Comparison of ENCODE assay signal across 8 cellular contexts in the genomic region with DNA sequence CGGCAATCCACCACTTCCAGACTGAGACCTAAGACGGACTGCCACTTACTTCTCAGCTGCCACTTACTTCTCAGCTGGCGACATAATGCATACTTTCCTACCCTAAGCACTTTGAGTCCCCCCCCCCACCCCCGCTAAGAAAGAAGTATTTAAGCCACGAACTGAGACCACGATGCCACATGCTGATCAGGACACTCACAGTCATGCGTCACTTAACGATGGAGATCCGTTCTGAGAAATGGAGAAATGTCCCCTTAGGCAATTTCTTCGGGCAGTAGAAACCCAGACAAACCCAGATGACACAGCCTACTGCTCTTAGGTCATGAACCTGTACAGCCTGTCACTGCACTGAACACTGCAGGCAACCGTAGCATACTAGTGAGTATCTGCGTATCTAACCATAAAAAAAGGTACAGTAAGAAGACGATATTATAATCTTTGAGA. TPM values are rescaled to one million over a fixed set of nuclear protein-coding genes. Genes with fewer than 3 reads are reported as not detected.
DNase-seq lines count a peak whose midpoint lies in the region; ATAC-seq and TF ChIP-seq lines count a peak whose summit lies in the region.

No MANE protein-coding gene starts in this region.

- peak; percentile 29 for DNase-seq in T1000 (lab: John Stamatoyannopoulos, UW)
- peak; percentile 57 for DNase-seq in colonic mucosa
- peak in 1 of 2 donors; percentile 59 for DNase-seq in left lung
- peak; percentile 30 to 71 for DNase-seq in stimulated activated effector memory CD8-positive, alpha-beta T cell treated with anti-CD3 and anti-CD28 coated beads, Interleukin-12 subunit alpha, Interleukin-12 subunit beta, amount 100 ng/mL, for 72 hours (ENCODE audit: low spot score in 2 of 2)
- DNase-seq in activated CD4-positive, CD25-positive, alpha-beta regulatory T cell treated with anti-CD3 and anti-CD28 coated beads, Interleukin-2, amount 50 U/mL, for 72 hours = no peak

- H3K27ac ChIP-seq in DOHH2 (ENCODE audit: low read depth, low read length) = peak overlapping the region; percentile 49; the same call in 1 of the 2 replicates
- H3K27ac ChIP-seq in colonic mucosa = peak overlapping the region; percentile 96
- peak overlapping the region; percentile 99 to 100 for H3K27ac ChIP-seq in left lung

- H3K27me3 Mint-ChIP-seq in IgD-negative memory B cell = no peaks in the 10 kb centered on the region

- H3K4me3 Mint-ChIP-seq in IgD-negative memory B cell = peak overlapping the region; percentile 89 to 100 (median 100)
- H3K4me3 Mint-ChIP-seq in stimulated activated effector memory CD8-positive, alpha-beta T cell treated with anti-CD3 and anti-CD28 coated beads, Interleukin-12 subunit alpha, Interleukin-12 subunit beta, amount 100 ng/mL, for 72 hours = peak overlapping the region; percentile 84

- H3K36me3 ChIP-seq in DOHH2 (ENCODE audit: control insufficient read depth, low read length) = peaks cover 24% of the 10 kb centered on the region
- no peaks in the 10 kb centered on the region for H3K36me3 ChIP-seq in colonic mucosa
- H3K36me3 ChIP-seq in left lung = no peaks in the 10 kb centered on the region

- peak overlapping the region; percentile 87 to 98 (median 98) for H3K27ac Mint-ChIP-seq in IgD-negative memory B cell
- H3K27ac Mint-ChIP-seq in stimulated activated effector memory CD8-positive, alpha-beta T cell treated with anti-CD3 and anti-CD28 coated beads, Interleukin-12 subunit alpha, Interleukin-12 subunit beta, amount 100 ng/mL, for 72 hours = peak overlapping the region; percentile 96

- ATAC-seq in GM21447 (IDR thresholded peaks at IDR 0.05; ENCODE audit: unreplicated experiment) = peak; percentile 39
- ATAC-seq in left lung = peak; percentile 60
- ATAC-seq in stimulated activated effector memory CD8-positive, alpha-beta T cell treated with anti-CD3 and anti-CD28 coated beads, Interleukin-12 subunit alpha, Interleukin-12 subunit beta, amount 100 ng/mL, for 72 hours = peak; percentile 93

- H3K9me3 ChIP-seq in DOHH2 (ENCODE audit: control insufficient read depth, insufficient read depth, low read length) (no peaks in the 10 kb centered on the region), colonic mucosa (no peaks in the 10 kb centered on the region), left lung (no peaks in the 10 kb centered on the region)

- intact Hi-C loops in colonic mucosa (cut with DNase I) (no loop called here), left lung (cut with DNase I) (no loop called here)

- H3K27me3 ChIP-seq in DOHH2 (ENCODE audit: control insufficient read depth, low read length) (no peaks in the 10 kb centered on the region), colonic mucosa (no peaks in the 10 kb centered on the region), left lung (no peaks in the 10 kb centered on the region)

- peak overlapping the region; percentile 98 for H3K4me3 ChIP-seq in DOHH2 (ENCODE audit: low read length)
- H3K4me3 ChIP-seq in colonic mucosa = peak overlapping the region; percentile 70
- H3K4me3 ChIP-seq in left lung = peak overlapping the region; percentile 66 to 79

- peak overlapping the region; percentile 79 for H3K4me2 ChIP-seq in DOHH2 (ENCODE audit: low read length)

- no peaks in the 10 kb centered on the region for H3K9me2 ChIP-seq in DOHH2 (replicated peaks; ENCODE audit: control insufficient read depth, low read length)

- peak overlapping the region; percentile 98 to 99 for H3K9ac ChIP-seq in colonic mucosa (ENCODE audit: low read depth in 2 of 2, low read length in 2 of 2)

- H3K9me3 Mint-ChIP-seq in IgD-negative memory B cell = no peaks in the 10 kb centered on the region
- no peaks in the 10 kb centered on the region for H3K9me3 Mint-ChIP-seq in stimulated activated effector memory CD8-positive, alpha-beta T cell treated with anti-CD3 and anti-CD28 coated beads, Interleukin-12 subunit alpha, Interleukin-12 subunit beta, amount 100 ng/mL, for 72 hours

- H3K4me1 Mint-ChIP-seq in IgD-negative memory B cell = peaks cover 53 to 61% (median 56%) of the 10 kb centered on the region in 3 donors
- peaks cover 58% of the 10 kb centered on the region for H3K4me1 Mint-ChIP-seq in stimulated activated effector memory CD8-positive, alpha-beta T cell treated with anti-CD3 and anti-CD28 coated beads, Interleukin-12 subunit alpha, Interleukin-12 subunit beta, amount 100 ng/mL, for 72 hours

- no peaks in the 10 kb centered on the region for H4K20me1 ChIP-seq in DOHH2 (ENCODE audit: control insufficient read depth, insufficient read depth, low read depth, low read length)

- H3K4me1 ChIP-seq in DOHH2 (ENCODE audit: control insufficient read depth, low read length) = peaks cover 62% of the 10 kb centered on the region
- H3K4me1 ChIP-seq in colonic mucosa = peaks cover 7% of the 10 kb centered on the region
- H3K4me1 ChIP-seq in left lung = peaks cover 48 to 83% of the 10 kb centered on the region in 2 donors

- peaks cover 57% of the 10 kb centered on the region for H3K79me2 ChIP-seq in DOHH2 (ENCODE audit: control insufficient read depth, low read length)

- TF ChIP-seq CTCF in DOHH2 (IDR thresholded peaks at IDR 0.05; ENCODE audit: low read depth, low read length, poor library complexity, severe bottlenecking) (no peak), colonic mucosa (IDR thresholded peaks at IDR 0.05) (no peak), left lung (IDR thresholded peaks at IDR 0.05) (no peak)

- H3K36me3 Mint-ChIP-seq in IgD-negative memory B cell = peaks cover 3% of the 10 kb centered on the region
- peaks cover 11% of the 10 kb centered on the region for H3K36me3 Mint-ChIP-seq in stimulated activated effector memory CD8-positive, alpha-beta T cell treated with anti-CD3 and anti-CD28 coated beads, Interleukin-12 subunit alpha, Interleukin-12 subunit beta, amount 100 ng/mL, for 72 hours

- peaks cover 10% of the 10 kb centered on the region for H3F3A ChIP-seq in DOHH2 (ENCODE audit: control insufficient read depth, insufficient read depth)

RNA-seq across cellular contexts. Expression of gene IFNGR1, which starts 0.7 kb away (rescaled TPM):
- 38.1 TPM for polyA plus RNA-seq in IgD-negative memory B cell
- 100 to 1,000 TPM in 1 of 2 donors, 10 to 100 TPM in 1; 58.2 to 131 TPM for total RNA-seq in colonic mucosa
- 100 to 1,000 TPM; 131 to 171 TPM for total RNA-seq in left lung

RNA-seq across cellular contexts. Expression of gene IL22RA2, which starts 45.1 kb away (rescaled TPM):
- not detected for polyA plus RNA-seq in IgD-negative memory B cell
- under 1 TPM in 1 of 2 donors, not detected in 1; 0.21 TPM for total RNA-seq in colonic mucosa
- not detected for total RNA-seq in left lung

Comparison
In these comparisons a context has a peak if more than half of its experiments do, and no peak if none do; other contexts are left out.
1. H3K27ac ChIP-seq: peak in every context shown above with its lines; median percentile 100 in left lung; 96 in colonic mucosa; 49 in DOHH2.
2. ATAC-seq: peak in every context shown above with its lines; median percentile 93 in stimulated activated effector memory CD8-positive, alpha-beta T cell treated with anti-CD3 and anti-CD28 coated beads, Interleukin-12 subunit alpha, Interleukin-12 subunit beta, amount 100 ng/mL, for 72 hours; 60 in left lung; 39 in GM21447.